ENCODE assay signal across 11 cellular contexts in genomic region chr6:143962644-143962929, GRCh38. TPM values are rescaled to one million over a fixed set of nuclear protein-coding genes. Genes with fewer than 3 reads are reported as not detected.
DNase-seq lines count a peak whose midpoint lies in the region; ATAC-seq and TF ChIP-seq lines count a peak whose summit lies in the region.
"Had no signal": no experiment of that assay in that cellular context is flagged by ENCODE, and none has a peak within 500 bp of the region (broad histone marks: within the 10 kb centered on the region; RNA-seq: fewer than 3 reads in every experiment).

No MANE protein-coding gene starts in this region.

- H3K9me3 ChIP-seq in Panc1 (ENCODE audit: control insufficient read depth, insufficient read depth, low read depth, low read length) = no peaks in the 10 kb centered on the region
- H3K9me3 ChIP-seq in neural cell (ENCODE audit: low read length) = no peaks in the 10 kb centered on the region
- no peaks in the 10 kb centered on the region for H3K9me3 ChIP-seq in T-helper 17 cell (ENCODE audit: control insufficient read depth, low read length, poor library complexity, severe bottlenecking)

- H4K20me1 ChIP-seq in neural cell (ENCODE audit: insufficient read depth) = no peaks in the 10 kb centered on the region

- TF ChIP-seq EP300 in neural cell (conservative IDR thresholded peaks at IDR 0.05; ENCODE audit: poor library complexity, severe bottlenecking) = no peak

- no peak overlapping the region for H3K27ac Mint-ChIP-seq in T-helper 17 cell
- H3K27ac Mint-ChIP-seq in activated naive CD8-positive, alpha-beta T cell treated with anti-CD3 and anti-CD28 coated beads, Interleukin-2, amount 50 U/mL, for 24 hours = no peak overlapping the region

- no peak overlapping the region for H3K9ac ChIP-seq in neural cell (ENCODE audit: low read length)

- ATAC-seq in Panc1 (no peak), T-helper 17 cell (no peak)
- ATAC-seq in activated naive CD8-positive, alpha-beta T cell treated with anti-CD3 and anti-CD28 coated beads, Interleukin-2, amount 50 U/mL, for 24 hours = no peak

- no peak overlapping the region for H3K27ac ChIP-seq in Panc1 (ENCODE audit: low read length)
- H3K27ac ChIP-seq in neural cell (ENCODE audit: low read length) = peak overlapping the region; percentile 57

- peak overlapping the region; percentile 13 for H3K4me2 ChIP-seq in neural cell (ENCODE audit: low read length)

- H3K4me3 Mint-ChIP-seq in T-helper 17 cell = no peak overlapping the region
- H3K4me3 Mint-ChIP-seq in activated naive CD8-positive, alpha-beta T cell treated with anti-CD3 and anti-CD28 coated beads, Interleukin-2, amount 50 U/mL, for 24 hours = no peak overlapping the region

- H3F3A ChIP-seq in neural cell (ENCODE audit: insufficient read depth, low read length, poor library complexity, severe bottlenecking) = peaks cover 4% of the 10 kb centered on the region

- intact Hi-C loops in Panc1 (cut with micrococcal nuclease; ENCODE audit: unreplicated experiment) = no loop called here

- peaks cover 2% of the 10 kb centered on the region for H3K4me1 Mint-ChIP-seq in T-helper 17 cell
- H3K4me1 Mint-ChIP-seq in activated naive CD8-positive, alpha-beta T cell treated with anti-CD3 and anti-CD28 coated beads, Interleukin-2, amount 50 U/mL, for 24 hours = no peaks in the 10 kb centered on the region

- POLR2A ChIA-PET in Panc1 (lab: Charles Lee) = no interaction called here

- no peaks in the 10 kb centered on the region for H3K79me2 ChIP-seq in neural cell (replicated peaks; ENCODE audit: insufficient read depth, low read length)

- peak; percentile 31 for DNase-seq in EH (ENCODE audit: low read depth)
- DNase-seq in Panc1 (ENCODE audit: low read depth, low spot score) = no peak
- DNase-seq in fibroblast of gingiva (ENCODE audit: low read depth) = peak; percentile 82
- DNase-seq in T-helper 17 cell = no peak
- no peak for DNase-seq in C1 segment of cervical spinal cord (lab: John Stamatoyannopoulos, UW)
- DNase-seq in activated naive CD8-positive, alpha-beta T cell treated with anti-CD3 and anti-CD28 coated beads, Interleukin-2, amount 50 U/mL, for 24 hours = no peak
- no peak for DNase-seq in islet precursor cell
- DNase-seq: activated T-cell treated with anti-CD3 and anti-CD28 coated beads for 4 hours, DND-41, NCI-H1092 treated with DMSO at 0.1 percent for 48 hours had no signal

- H3K4me3 ChIP-seq in Panc1 (ENCODE audit: low read depth in 2 of 2, low read length in 2 of 2) (no peak overlapping the region), neural cell (ENCODE audit: low read length) (no peak overlapping the region)

- H3K36me3 ChIP-seq in Panc1 (ENCODE audit: control insufficient read depth, insufficient read depth, low read length) = no peaks in the 10 kb centered on the region
- no peaks in the 10 kb centered on the region for H3K36me3 ChIP-seq in neural cell (ENCODE audit: insufficient read depth, low read length)

- H3K9me3 Mint-ChIP-seq in activated naive CD8-positive, alpha-beta T cell treated with anti-CD3 and anti-CD28 coated beads, Interleukin-2, amount 50 U/mL, for 24 hours = no peaks in the 10 kb centered on the region

- no peak for TF ChIP-seq RAD21 in neural cell (conservative IDR thresholded peaks at IDR 0.05)

- in situ Hi-C loops in Panc1 (cut with HindIII; ENCODE audit: low pct_unique_long_range_greater_than_20kb, low sequenced_read_pairs) = no loop called here

- no peaks in the 10 kb centered on the region for H3K27me3 Mint-ChIP-seq in T-helper 17 cell
- no peaks in the 10 kb centered on the region for H3K27me3 Mint-ChIP-seq in activated naive CD8-positive, alpha-beta T cell treated with anti-CD3 and anti-CD28 coated beads, Interleukin-2, amount 50 U/mL, for 24 hours

- H3K27me3 ChIP-seq in Panc1 (ENCODE audit: control insufficient read depth, insufficient read depth, low read length) = peaks cover 2% of the 10 kb centered on the region; the same call in 1 of the 2 replicates
- no peaks in the 10 kb centered on the region for H3K27me3 ChIP-seq in neural cell (ENCODE audit: insufficient read depth, low read depth, low read length)

- peaks cover 4% of the 10 kb centered on the region for H3K36me3 Mint-ChIP-seq in T-helper 17 cell (ENCODE audit: low read depth)
- peaks cover 7% of the 10 kb centered on the region for H3K36me3 Mint-ChIP-seq in activated naive CD8-positive, alpha-beta T cell treated with anti-CD3 and anti-CD28 coated beads, Interleukin-2, amount 50 U/mL, for 24 hours (ENCODE audit: low read depth)

- CTCF ChIA-PET in Panc1 (lab: Charles Lee) = no interaction called here

- TF ChIP-seq CTCF in Panc1 (IDR thresholded peaks at IDR 0.05) (peak; percentile 27; the same call in 1 of the 2 replicates), neural cell (IDR thresholded peaks at IDR 0.05; ENCODE audit: poor library complexity, severe bottlenecking) (peak; percentile 49)

- peak overlapping the region; percentile 29 for H2AFZ ChIP-seq in neural cell (ENCODE audit: low read depth, low read length)

- no TSS peak for BruUV-seq in Panc1 (replicated peaks; lab: Mats Ljungman, UMichigan)

- no peaks in the 10 kb centered on the region for H3K4me1 ChIP-seq in Panc1 (ENCODE audit: control insufficient read depth, insufficient read depth, low read length)

- no peaks in the 10 kb centered on the region for H3K9me2 ChIP-seq in neural cell (ENCODE audit: insufficient read depth, low read length)

TF ChIP-seq in neural cell, 6 proteins besides CTCF, POLR2A, EP300 and RAD21:
- TF ChIP-seq REST (IDR thresholded peaks at IDR 0.05; ENCODE audit: borderline replicate concordance) (no peak), POLR2AphosphoS5 (IDR thresholded peaks at IDR 0.05) (no peak), MXI1 (conservative IDR thresholded peaks at IDR 0.05; ENCODE audit: poor library complexity, severe bottlenecking) (no peak), SMC3 (conservative IDR thresholded peaks at IDR 0.05; ENCODE audit: poor library complexity) (no peak), EZH2 (IDR thresholded peaks at IDR 0.05; ENCODE audit: borderline replicate concordance, insufficient read depth, low read length, poor library complexity, severe bottlenecking) (no peak), TAF1 (IDR thresholded peaks at IDR 0.05; ENCODE audit: low read depth) (no peak)

RNA-seq across cellular contexts. Expression of gene PLAGL1, which starts 45.5 kb away (rescaled TPM):
- total RNA-seq in Panc1 (2021; ENCODE audit: unreplicated experiment) = 24.3 TPM
- polyA plus RNA-seq in Panc1 (2012; ENCODE audit: insufficient read length) = 12.9 TPM
- 22.3 and 34.0 TPM in 2 replicates for polyA plus RNA-seq in neural cell
- polyA minus RNA-seq in neural cell = 17.0 and 28.8 TPM in 2 replicates
- 1 to 10 TPM; 3.3 to 6.3 TPM for total RNA-seq in T-helper 17 cell

Comparison
In these comparisons a context has a peak if more than half of its experiments do, and no peak if none do; other contexts are left out.
1. DNase-seq: peak in EH (single experiment) and fibroblast of gingiva (single experiment); none in Panc1 (single experiment), T-helper 17 cell (0 of 3), C1 segment of cervical spinal cord (0 of 14), activated naive CD8-positive, alpha-beta T cell treated with anti-CD3 and anti-CD28 coated beads, Interleukin-2, amount 50 U/mL, for 24 hours (single experiment) and islet precursor cell (single experiment).